In the genomic region with DNA sequence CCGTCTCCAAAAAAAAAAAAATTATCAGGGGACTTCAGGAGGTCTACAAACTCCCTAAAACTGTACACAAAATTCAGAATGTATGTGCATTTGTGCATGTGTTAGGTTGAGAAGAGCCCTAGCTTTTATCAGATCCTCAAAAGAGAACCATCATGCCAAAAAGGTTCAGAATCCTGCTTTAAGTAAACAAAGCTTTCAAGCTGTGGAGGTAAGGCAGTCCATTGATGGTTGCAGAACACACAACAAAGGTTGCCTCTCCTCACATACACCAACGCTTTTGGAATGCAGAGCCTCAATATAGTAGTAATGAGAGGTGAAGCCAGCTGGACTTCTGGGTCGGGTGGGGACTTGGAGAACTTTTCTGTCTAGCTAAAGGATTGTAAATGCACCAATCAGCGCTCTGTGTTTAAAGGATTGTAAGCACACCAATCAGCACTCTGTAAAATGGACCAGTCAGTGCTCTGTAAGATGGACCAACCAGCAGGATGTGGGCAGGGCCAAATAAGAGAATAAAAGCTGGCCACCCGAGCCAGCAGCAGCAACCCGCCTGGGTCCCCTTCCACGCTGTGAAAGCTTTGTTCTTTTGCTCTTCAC, we compare ENCODE assay signal across 1 cellular context.
TF ChIP-seq lines count a peak whose summit lies in the region.

No MANE protein-coding gene starts in this region.

TF ChIP-seq in HepG2, 621 proteins besides CTCF, POLR2A, EP300 and RAD21 (continued from another document):
- TF ChIP-seq, protein P1, sequence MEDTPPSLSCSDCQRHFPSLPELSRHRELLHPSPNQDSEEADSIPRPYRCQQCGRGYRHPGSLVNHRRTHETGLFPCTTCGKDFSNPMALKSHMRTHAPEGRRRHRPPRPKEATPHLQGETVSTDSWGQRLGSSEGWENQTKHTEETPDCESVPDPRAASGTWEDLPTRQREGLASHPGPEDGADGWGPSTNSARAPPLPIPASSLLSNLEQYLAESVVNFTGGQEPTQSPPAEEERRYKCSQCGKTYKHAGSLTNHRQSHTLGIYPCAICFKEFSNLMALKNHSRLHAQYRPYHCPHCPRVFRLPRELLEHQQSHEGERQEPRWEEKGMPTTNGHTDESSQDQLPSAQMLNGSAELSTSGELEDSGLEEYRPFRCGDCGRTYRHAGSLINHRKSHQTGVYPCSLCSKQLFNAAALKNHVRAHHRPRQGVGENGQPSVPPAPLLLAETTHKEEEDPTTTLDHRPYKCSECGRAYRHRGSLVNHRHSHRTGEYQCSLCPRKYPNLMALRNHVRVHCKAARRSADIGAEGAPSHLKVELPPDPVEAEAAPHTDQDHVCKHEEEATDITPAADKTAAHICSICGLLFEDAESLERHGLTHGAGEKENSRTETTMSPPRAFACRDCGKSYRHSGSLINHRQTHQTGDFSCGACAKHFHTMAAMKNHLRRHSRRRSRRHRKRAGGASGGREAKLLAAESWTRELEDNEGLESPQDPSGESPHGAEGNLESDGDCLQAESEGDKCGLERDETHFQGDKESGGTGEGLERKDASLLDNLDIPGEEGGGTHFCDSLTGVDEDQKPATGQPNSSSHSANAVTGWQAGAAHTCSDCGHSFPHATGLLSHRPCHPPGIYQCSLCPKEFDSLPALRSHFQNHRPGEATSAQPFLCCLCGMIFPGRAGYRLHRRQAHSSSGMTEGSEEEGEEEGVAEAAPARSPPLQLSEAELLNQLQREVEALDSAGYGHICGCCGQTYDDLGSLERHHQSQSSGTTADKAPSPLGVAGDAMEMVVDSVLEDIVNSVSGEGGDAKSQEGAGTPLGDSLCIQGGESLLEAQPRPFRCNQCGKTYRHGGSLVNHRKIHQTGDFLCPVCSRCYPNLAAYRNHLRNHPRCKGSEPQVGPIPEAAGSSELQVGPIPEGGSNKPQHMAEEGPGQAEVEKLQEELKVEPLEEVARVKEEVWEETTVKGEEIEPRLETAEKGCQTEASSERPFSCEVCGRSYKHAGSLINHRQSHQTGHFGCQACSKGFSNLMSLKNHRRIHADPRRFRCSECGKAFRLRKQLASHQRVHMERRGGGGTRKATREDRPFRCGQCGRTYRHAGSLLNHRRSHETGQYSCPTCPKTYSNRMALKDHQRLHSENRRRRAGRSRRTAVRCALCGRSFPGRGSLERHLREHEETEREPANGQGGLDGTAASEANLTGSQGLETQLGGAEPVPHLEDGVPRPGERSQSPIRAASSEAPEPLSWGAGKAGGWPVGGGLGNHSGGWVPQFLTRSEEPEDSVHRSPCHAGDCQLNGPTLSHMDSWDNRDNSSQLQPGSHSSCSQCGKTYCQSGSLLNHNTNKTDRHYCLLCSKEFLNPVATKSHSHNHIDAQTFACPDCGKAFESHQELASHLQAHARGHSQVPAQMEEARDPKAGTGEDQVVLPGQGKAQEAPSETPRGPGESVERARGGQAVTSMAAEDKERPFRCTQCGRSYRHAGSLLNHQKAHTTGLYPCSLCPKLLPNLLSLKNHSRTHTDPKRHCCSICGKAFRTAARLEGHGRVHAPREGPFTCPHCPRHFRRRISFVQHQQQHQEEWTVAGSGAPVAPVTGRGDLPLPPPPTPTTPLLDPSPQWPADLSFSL (CRISPR knock-in tag; IDR thresholded peaks at IDR 0.05) = peak; percentile 38; the same call in 1 of the 2 replicates
- TF ChIP-seq LCORL (IDR thresholded peaks at IDR 0.05) = no peak
- TF ChIP-seq LCORL (CRISPR knock-in tag; IDR thresholded peaks at IDR 0.05) = peak; percentile 74; the same call in 1 of the 2 replicates
- 0 out of 2 replicates have a peak, but pooled peaks have one; percentile 16 for TF ChIP-seq NFYB (CRISPR knock-in tag; IDR thresholded peaks at IDR 0.05)
- TF ChIP-seq, protein P2, sequence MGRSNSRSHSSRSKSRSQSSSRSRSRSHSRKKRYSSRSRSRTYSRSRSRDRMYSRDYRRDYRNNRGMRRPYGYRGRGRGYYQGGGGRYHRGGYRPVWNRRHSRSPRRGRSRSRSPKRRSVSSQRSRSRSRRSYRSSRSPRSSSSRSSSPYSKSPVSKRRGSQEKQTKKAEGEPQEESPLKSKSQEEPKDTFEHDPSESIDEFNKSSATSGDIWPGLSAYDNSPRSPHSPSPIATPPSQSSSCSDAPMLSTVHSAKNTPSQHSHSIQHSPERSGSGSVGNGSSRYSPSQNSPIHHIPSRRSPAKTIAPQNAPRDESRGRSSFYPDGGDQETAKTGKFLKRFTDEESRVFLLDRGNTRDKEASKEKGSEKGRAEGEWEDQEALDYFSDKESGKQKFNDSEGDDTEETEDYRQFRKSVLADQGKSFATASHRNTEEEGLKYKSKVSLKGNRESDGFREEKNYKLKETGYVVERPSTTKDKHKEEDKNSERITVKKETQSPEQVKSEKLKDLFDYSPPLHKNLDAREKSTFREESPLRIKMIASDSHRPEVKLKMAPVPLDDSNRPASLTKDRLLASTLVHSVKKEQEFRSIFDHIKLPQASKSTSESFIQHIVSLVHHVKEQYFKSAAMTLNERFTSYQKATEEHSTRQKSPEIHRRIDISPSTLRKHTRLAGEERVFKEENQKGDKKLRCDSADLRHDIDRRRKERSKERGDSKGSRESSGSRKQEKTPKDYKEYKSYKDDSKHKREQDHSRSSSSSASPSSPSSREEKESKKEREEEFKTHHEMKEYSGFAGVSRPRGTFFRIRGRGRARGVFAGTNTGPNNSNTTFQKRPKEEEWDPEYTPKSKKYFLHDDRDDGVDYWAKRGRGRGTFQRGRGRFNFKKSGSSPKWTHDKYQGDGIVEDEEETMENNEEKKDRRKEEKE (IDR thresholded peaks at IDR 0.05) = no peak
- no peak for TF ChIP-seq HOXD1 (CRISPR knock-in tag; IDR thresholded peaks at IDR 0.05)
- TF ChIP-seq, protein P3, sequence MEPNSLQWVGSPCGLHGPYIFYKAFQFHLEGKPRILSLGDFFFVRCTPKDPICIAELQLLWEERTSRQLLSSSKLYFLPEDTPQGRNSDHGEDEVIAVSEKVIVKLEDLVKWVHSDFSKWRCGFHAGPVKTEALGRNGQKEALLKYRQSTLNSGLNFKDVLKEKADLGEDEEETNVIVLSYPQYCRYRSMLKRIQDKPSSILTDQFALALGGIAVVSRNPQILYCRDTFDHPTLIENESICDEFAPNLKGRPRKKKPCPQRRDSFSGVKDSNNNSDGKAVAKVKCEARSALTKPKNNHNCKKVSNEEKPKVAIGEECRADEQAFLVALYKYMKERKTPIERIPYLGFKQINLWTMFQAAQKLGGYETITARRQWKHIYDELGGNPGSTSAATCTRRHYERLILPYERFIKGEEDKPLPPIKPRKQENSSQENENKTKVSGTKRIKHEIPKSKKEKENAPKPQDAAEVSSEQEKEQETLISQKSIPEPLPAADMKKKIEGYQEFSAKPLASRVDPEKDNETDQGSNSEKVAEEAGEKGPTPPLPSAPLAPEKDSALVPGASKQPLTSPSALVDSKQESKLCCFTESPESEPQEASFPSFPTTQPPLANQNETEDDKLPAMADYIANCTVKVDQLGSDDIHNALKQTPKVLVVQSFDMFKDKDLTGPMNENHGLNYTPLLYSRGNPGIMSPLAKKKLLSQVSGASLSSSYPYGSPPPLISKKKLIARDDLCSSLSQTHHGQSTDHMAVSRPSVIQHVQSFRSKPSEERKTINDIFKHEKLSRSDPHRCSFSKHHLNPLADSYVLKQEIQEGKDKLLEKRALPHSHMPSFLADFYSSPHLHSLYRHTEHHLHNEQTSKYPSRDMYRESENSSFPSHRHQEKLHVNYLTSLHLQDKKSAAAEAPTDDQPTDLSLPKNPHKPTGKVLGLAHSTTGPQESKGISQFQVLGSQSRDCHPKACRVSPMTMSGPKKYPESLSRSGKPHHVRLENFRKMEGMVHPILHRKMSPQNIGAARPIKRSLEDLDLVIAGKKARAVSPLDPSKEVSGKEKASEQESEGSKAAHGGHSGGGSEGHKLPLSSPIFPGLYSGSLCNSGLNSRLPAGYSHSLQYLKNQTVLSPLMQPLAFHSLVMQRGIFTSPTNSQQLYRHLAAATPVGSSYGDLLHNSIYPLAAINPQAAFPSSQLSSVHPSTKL (CRISPR knock-in tag; IDR thresholded peaks at IDR 0.05) = peak; percentile 24; the same call in 1 of the 2 replicates
- no peak for TF ChIP-seq HOXA3 (CRISPR knock-in tag; IDR thresholded peaks at IDR 0.05)
- TF ChIP-seq, protein P4, sequence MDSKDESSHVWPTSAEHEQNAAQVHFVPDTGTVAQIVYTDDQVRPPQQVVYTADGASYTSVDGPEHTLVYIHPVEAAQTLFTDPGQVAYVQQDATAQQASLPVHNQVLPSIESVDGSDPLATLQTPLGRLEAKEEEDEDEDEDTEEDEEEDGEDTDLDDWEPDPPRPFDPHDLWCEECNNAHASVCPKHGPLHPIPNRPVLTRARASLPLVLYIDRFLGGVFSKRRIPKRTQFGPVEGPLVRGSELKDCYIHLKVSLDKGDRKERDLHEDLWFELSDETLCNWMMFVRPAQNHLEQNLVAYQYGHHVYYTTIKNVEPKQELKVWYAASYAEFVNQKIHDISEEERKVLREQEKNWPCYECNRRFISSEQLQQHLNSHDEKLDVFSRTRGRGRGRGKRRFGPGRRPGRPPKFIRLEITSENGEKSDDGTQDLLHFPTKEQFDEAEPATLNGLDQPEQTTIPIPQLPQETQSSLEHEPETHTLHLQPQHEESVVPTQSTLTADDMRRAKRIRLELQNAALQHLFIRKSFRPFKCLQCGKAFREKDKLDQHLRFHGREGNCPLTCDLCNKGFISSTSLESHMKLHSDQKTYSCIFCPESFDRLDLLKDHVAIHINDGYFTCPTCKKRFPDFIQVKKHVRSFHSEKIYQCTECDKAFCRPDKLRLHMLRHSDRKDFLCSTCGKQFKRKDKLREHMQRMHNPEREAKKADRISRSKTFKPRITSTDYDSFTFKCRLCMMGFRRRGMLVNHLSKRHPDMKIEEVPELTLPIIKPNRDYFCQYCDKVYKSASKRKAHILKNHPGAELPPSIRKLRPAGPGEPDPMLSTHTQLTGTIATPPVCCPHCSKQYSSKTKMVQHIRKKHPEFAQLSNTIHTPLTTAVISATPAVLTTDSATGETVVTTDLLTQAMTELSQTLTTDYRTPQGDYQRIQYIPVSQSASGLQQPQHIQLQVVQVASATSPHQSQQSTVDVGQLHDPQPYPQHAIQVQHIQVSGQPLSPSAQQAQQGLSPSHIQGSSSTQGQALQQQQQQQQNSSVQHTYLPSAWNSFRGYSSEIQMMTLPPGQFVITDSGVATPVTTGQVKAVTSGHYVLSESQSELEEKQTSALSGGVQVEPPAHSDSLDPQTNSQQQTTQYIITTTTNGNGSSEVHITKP (CRISPR knock-in tag; IDR thresholded peaks at IDR 0.05; ENCODE audit: low read depth) = no peak
- TF ChIP-seq MIXL1 (CRISPR knock-in tag; IDR thresholded peaks at IDR 0.05) = no peak
- TF ChIP-seq FOXA3 (CRISPR knock-in tag; IDR thresholded peaks at IDR 0.05) = peak; percentile 57
- no peak for TF ChIP-seq HOXA5 (CRISPR knock-in tag; IDR thresholded peaks at IDR 0.05)
- TF ChIP-seq AGO2 (optimal IDR thresholded peaks at IDR 0.05; ENCODE audit: low read depth, low read length) = no peak
- peak; percentile 20; the same call in 1 of the 2 replicates for TF ChIP-seq SAP130 (CRISPR knock-in tag; IDR thresholded peaks at IDR 0.05; ENCODE audit: low read depth)
- TF ChIP-seq ATRX (CRISPR knock-in tag; IDR thresholded peaks at IDR 0.05; ENCODE audit: borderline replicate concordance) = no peak
- no peak for TF ChIP-seq MLLT10 (CRISPR knock-in tag; IDR thresholded peaks at IDR 0.05)
- no peak for TF ChIP-seq SCMH1 (CRISPR knock-in tag; IDR thresholded peaks at IDR 0.05; ENCODE audit: borderline replicate concordance)
- no peak for TF ChIP-seq ZFP37 (CRISPR knock-in tag; IDR thresholded peaks at IDR 0.05; ENCODE audit: borderline replicate concordance)
- no peak for TF ChIP-seq ZNF788 (CRISPR knock-in tag; IDR thresholded peaks at IDR 0.05; ENCODE audit: borderline replicate concordance)
- TF ChIP-seq RNF2 (conservative IDR thresholded peaks at IDR 0.05; ENCODE audit: low read depth) = no peak
- no peak for TF ChIP-seq ZNF160 (CRISPR knock-in tag; IDR thresholded peaks at IDR 0.05)
- TF ChIP-seq ZNF317 (CRISPR knock-in tag; IDR thresholded peaks at IDR 0.05) = 0 out of 2 replicates have a peak, but pooled peaks have one; percentile 20
- TF ChIP-seq, protein P5, sequence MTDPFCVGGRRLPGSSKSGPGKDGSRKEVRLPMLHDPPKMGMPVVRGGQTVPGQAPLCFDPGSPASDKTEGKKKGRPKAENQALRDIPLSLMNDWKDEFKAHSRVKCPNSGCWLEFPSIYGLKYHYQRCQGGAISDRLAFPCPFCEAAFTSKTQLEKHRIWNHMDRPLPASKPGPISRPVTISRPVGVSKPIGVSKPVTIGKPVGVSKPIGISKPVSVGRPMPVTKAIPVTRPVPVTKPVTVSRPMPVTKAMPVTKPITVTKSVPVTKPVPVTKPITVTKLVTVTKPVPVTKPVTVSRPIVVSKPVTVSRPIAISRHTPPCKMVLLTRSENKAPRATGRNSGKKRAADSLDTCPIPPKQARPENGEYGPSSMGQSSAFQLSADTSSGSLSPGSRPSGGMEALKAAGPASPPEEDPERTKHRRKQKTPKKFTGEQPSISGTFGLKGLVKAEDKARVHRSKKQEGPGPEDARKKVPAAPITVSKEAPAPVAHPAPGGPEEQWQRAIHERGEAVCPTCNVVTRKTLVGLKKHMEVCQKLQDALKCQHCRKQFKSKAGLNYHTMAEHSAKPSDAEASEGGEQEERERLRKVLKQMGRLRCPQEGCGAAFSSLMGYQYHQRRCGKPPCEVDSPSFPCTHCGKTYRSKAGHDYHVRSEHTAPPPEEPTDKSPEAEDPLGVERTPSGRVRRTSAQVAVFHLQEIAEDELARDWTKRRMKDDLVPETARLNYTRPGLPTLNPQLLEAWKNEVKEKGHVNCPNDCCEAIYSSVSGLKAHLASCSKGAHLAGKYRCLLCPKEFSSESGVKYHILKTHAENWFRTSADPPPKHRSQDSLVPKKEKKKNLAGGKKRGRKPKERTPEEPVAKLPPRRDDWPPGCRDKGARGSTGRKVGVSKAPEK (CRISPR knock-in tag; IDR thresholded peaks at IDR 0.05; ENCODE audit: borderline replicate concordance) = no peak
